Comparison of ENCODE assay signal across 14 cellular contexts in genomic region chr13:79402679-79403078, GRCh38. TPM values are rescaled to one million over a fixed set of nuclear protein-coding genes. Genes with fewer than 3 reads are reported as not detected.
DNase-seq lines count a peak whose midpoint lies in the region.
"Had no signal": no experiment of that assay in that cellular context is flagged by ENCODE, and none has a peak within 500 bp of the region (broad histone marks: within the 10 kb centered on the region; RNA-seq: fewer than 3 reads in every experiment).

No MANE protein-coding gene starts in this region.

- H3K9ac ChIP-seq in SK-N-MC (ENCODE audit: insufficient read length) (no peak overlapping the region), skeletal muscle satellite cell (ENCODE audit: low read depth, low read length) (no peak overlapping the region)

- H3K27me3 ChIP-seq in skeletal muscle satellite cell (ENCODE audit: control insufficient read depth, insufficient read depth, low read length): no peaks in the 10 kb centered on the region

- peaks cover 38% of the 10 kb centered on the region for H3K4me1 ChIP-seq in skeletal muscle satellite cell (ENCODE audit: control insufficient read depth, insufficient read depth, low read length)

- peak overlapping the region; percentile 26; the same call in 1 of the 2 replicates for H3K27ac ChIP-seq in SK-N-MC
- peak overlapping the region; percentile 20 for H3K27ac ChIP-seq in epithelial cell of prostate
- H3K27ac ChIP-seq: thoracic aorta had no signal

- H3K36me3 ChIP-seq in SK-N-MC (ENCODE audit: insufficient read depth, low read length) (peaks cover 61% of the 10 kb centered on the region), skeletal muscle satellite cell (ENCODE audit: insufficient read depth, low read length) (peaks cover 13% of the 10 kb centered on the region)

- peak overlapping the region; percentile 11 for H3K27ac Mint-ChIP-seq in T-helper 1 cell treated with Interleukin-12 subunit alpha and Interleukin-12 subunit beta and Interleukin-4 antibody, amounts not matched to agents 30 μg/mL and 1 μg/mL, for 36 hours

- H3K36me3 Mint-ChIP-seq in T-helper 1 cell treated with Interleukin-12 subunit alpha and Interleukin-12 subunit beta and Interleukin-4 antibody, amounts not matched to agents 30 μg/mL and 1 μg/mL, for 36 hours (ENCODE audit: low read depth): peaks cover 28% of the 10 kb centered on the region

- no peaks in the 10 kb centered on the region for H3K9me3 Mint-ChIP-seq in T-helper 1 cell treated with Interleukin-12 subunit alpha and Interleukin-12 subunit beta and Interleukin-4 antibody, amounts not matched to agents 30 μg/mL and 1 μg/mL, for 36 hours

- H3K27me3 Mint-ChIP-seq in T-helper 1 cell treated with Interleukin-12 subunit alpha and Interleukin-12 subunit beta and Interleukin-4 antibody, amounts not matched to agents 30 μg/mL and 1 μg/mL, for 36 hours (ENCODE audit: low read depth): no peaks in the 10 kb centered on the region

- no peak for DNase-seq in T-helper 1 cell
- no peak for DNase-seq in SK-N-MC (ENCODE audit: low read depth, low spot score)
- DNase-seq in epithelial cell of prostate (ENCODE audit: low read depth, low spot score): no peak
- DNase-seq in NCI-H82 treated with DMSO at 0.1 percent for 48 hours (lab: John Stamatoyannopoulos, UW; ENCODE audit: unreplicated experiment): no peak
- no peak for DNase-seq in NOMO-1 treated with DMSO at 0.1 percent for 48 hours (lab: John Stamatoyannopoulos, UW; ENCODE audit: unreplicated experiment)
- DNase-seq in stimulated activated CD4-positive, alpha-beta T cell treated with anti-CD3 and anti-CD28 coated beads, Interleukin-2, amount 100 ng/mL, for 48 hours: no peak
- DNase-seq: activated CD8-positive, alpha-beta memory T cell treated with anti-CD3 and anti-CD28 coated beads for 24 hours; head of caudate nucleus; NCI-H187; stimulated activated CD4-positive, alpha-beta T cell treated with anti-CD3 and anti-CD28 coated beads, Interleukin-4, amount 100 ng/mL, for 24 hours had no signal

- peak overlapping the region; percentile 92 for H3K4me2 ChIP-seq in skeletal muscle satellite cell (ENCODE audit: low read length)

- H3K9me3 ChIP-seq in SK-N-MC (ENCODE audit: low read depth, low read length) (peaks cover 10% of the 10 kb centered on the region), skeletal muscle satellite cell (replicated peaks; ENCODE audit: low read length) (no peaks in the 10 kb centered on the region)
- H3K9me3 ChIP-seq: HAP-1, thoracic aorta had no signal

- peaks cover 42% of the 10 kb centered on the region for H3K4me1 Mint-ChIP-seq in T-helper 1 cell treated with Interleukin-12 subunit alpha and Interleukin-12 subunit beta and Interleukin-4 antibody, amounts not matched to agents 30 μg/mL and 1 μg/mL, for 36 hours (ENCODE audit: low read depth)

- H3K4me3 Mint-ChIP-seq in T-helper 1 cell treated with Interleukin-12 subunit alpha and Interleukin-12 subunit beta and Interleukin-4 antibody, amounts not matched to agents 30 μg/mL and 1 μg/mL, for 36 hours: peak overlapping the region; percentile 58

- peak overlapping the region; percentile 96 for H3K4me3 ChIP-seq in SK-N-MC
- H3K4me3 ChIP-seq in skeletal muscle satellite cell (ENCODE audit: low read length): no peak overlapping the region
- H3K4me3 ChIP-seq: thoracic aorta had no signal

RNA-seq across cellular contexts. Expression of gene RBM26, which starts 3.4 kb away (rescaled TPM):
- 26.6 and 33.2 TPM in 2 replicates for total RNA-seq in skeletal muscle satellite cell (2012; rRNA removed)
